8 cellular contexts compared by ENCODE assay signal in genomic region chr11:47373876-47374820, GRCh38. TPM values are rescaled to one million over a fixed set of nuclear protein-coding genes. Genes with fewer than 3 reads are reported as not detected.
DNase-seq lines count a peak whose midpoint lies in the region; ATAC-seq and TF ChIP-seq lines count a peak whose summit lies in the region.

No MANE protein-coding gene starts in this region.

- DNase-seq in AG08396 (ENCODE audit: low spot score) (peak; percentile 89), NCI-H1930 (lab: John Stamatoyannopoulos, UW) (peak; percentile 56 to 79), WTC11 (ENCODE audit: low spot score) (peak; percentile 90), T47D (ENCODE audit: low read depth in 1 of 2, low spot score in 1 of 2) (peak; percentile 82), iris pigment epithelial cell (ENCODE audit: low read depth) (peak; percentile 61), NCI-H510A (lab: John Stamatoyannopoulos, UW) (no peak)
- DNase-seq in stimulated activated CD4-positive, alpha-beta T cell treated with anti-CD3 and anti-CD28 coated beads, Interleukin-15, amount 100 ng/mL, for 24 hours: peak; percentile 91

- H3K27ac Mint-ChIP-seq in WTC11: no peak overlapping the region

- in situ Hi-C loops in T47D (cut with HindIII; ENCODE audit: low pct_unique_long_range_greater_than_20kb, low sequenced_read_pairs): no loop called here

- POLR2A ChIA-PET in WTC11 (lab: Charles Lee): no interaction called here

- ATAC-seq in GM19452 (IDR thresholded peaks at IDR 0.05; ENCODE audit: unreplicated experiment) (peak; percentile 36), WTC11 (peak; percentile 84)

- no peaks in the 10 kb centered on the region for H3K9me3 Mint-ChIP-seq in WTC11

- no peaks in the 10 kb centered on the region for H3K27me3 Mint-ChIP-seq in WTC11 (ENCODE audit: low read depth)

- H3K36me3 Mint-ChIP-seq in WTC11: no peaks in the 10 kb centered on the region

- no peak overlapping the region for H3K4me3 Mint-ChIP-seq in WTC11

- peak; percentile 94 for TF ChIP-seq CTCF in WTC11 (IDR thresholded peaks at IDR 0.05)

- CTCF ChIA-PET in WTC11 (lab: Charles Lee): interaction anchor here (0.6 to 3.2 kb wide), 25 partner anchors 9 to 189 kb away, joined by 3 to 33 read pairs (median 5); partner anchors contain the start of genes NR1H3 and SLC39A13

- peaks cover 2% of the 10 kb centered on the region; the same call in 1 of the 2 replicates for H3K4me1 Mint-ChIP-seq in WTC11

TF ChIP-seq in WTC11, 78 proteins besides CTCF, POLR2A, EP300 and RAD21:
- TF ChIP-seq ZNF423 (CRISPR knock-in tag; IDR thresholded peaks at IDR 0.05) (peak; percentile 90), IRF1 (CRISPR knock-in tag; IDR thresholded peaks at IDR 0.05) (no peak), GRHL2 (CRISPR knock-in tag; IDR thresholded peaks at IDR 0.05; ENCODE audit: insufficient replicate concordance, severe bottlenecking) (no peak), MXD4 (CRISPR knock-in tag; IDR thresholded peaks at IDR 0.05; ENCODE audit: borderline replicate concordance) (no peak), NFE2L1 (CRISPR knock-in tag; IDR thresholded peaks at IDR 0.05) (no peak), MYBL2 (CRISPR knock-in tag; IDR thresholded peaks at IDR 0.05) (no peak), E2F1 (CRISPR knock-in tag; IDR thresholded peaks at IDR 0.05) (no peak), ZNF121 (CRISPR knock-in tag; IDR thresholded peaks at IDR 0.05) (peak; percentile 68; the same call in 1 of the 2 replicates), ATF6 (CRISPR knock-in tag; IDR thresholded peaks at IDR 0.05) (no peak), TCF7 (CRISPR knock-in tag; IDR thresholded peaks at IDR 0.05; ENCODE audit: low read depth) (no peak), PREB (CRISPR knock-in tag; IDR thresholded peaks at IDR 0.05; ENCODE audit: borderline replicate concordance) (no peak), NR3C1 (CRISPR knock-in tag; conservative IDR thresholded peaks at IDR 0.05; ENCODE audit: low read depth) (no peak), ZBTB21 (CRISPR knock-in tag; IDR thresholded peaks at IDR 0.05; ENCODE audit: borderline replicate concordance) (no peak), USF1 (CRISPR knock-in tag; IDR thresholded peaks at IDR 0.05) (no peak), HMGXB4 (CRISPR knock-in tag; IDR thresholded peaks at IDR 0.05) (0 out of 2 replicates have a peak, but pooled peaks have one; percentile 61)

RNA-seq across cellular contexts. Expression of gene SPI1, which starts 4.2 kb away (rescaled TPM):
- total RNA-seq in WTC11 (2021): 0.21 to 0.59 TPM (median 0.39 TPM) in 3 replicates

RNA-seq across cellular contexts. Expression of gene MYBPC3, which starts 21.6 kb away (rescaled TPM):
- total RNA-seq in WTC11 (2021): 0.07 TPM in 2 of 3 replicates, not detected in the other

RNA-seq across cellular contexts. Expression of gene SLC39A13, which starts 34.2 kb away (rescaled TPM):
- total RNA-seq in WTC11 (2021): 32.8 to 38.2 TPM (median 35.1 TPM) in 3 replicates

RNA-seq across cellular contexts. Expression of gene PSMC3, which starts 52.1 kb away (rescaled TPM):
- 141 to 162 TPM (median 143 TPM) in 3 replicates for total RNA-seq in WTC11 (2021)
